Comparison of ENCODE assay signal across 17 cellular contexts in genomic region chr1:113046569-113046968, GRCh38. TPM values are rescaled to one million over a fixed set of nuclear protein-coding genes. Genes with fewer than 3 reads are reported as not detected.
A peak's percentile ranks its signal among the peaks of the same experiment; 100 is the strongest.
DNase-seq lines count a peak whose midpoint lies in the region; ATAC-seq and FAIRE-seq lines count a peak whose summit lies in the region.
"Had no signal": no experiment of that assay in that cellular context is flagged by ENCODE, and none has a peak within 500 bp of the region (broad histone marks: within the 10 kb centered on the region; RNA-seq: fewer than 3 reads in every experiment).

No MANE protein-coding gene starts in this region.

- H3K27ac ChIP-seq in small intestine (ENCODE audit: low read depth in 1 of 2, low read length in 1 of 2) = no peak overlapping the region
- H3K27ac ChIP-seq: brain microvascular endothelial cell had no signal

- no peaks in the 10 kb centered on the region for H3K36me3 Mint-ChIP-seq in activated CD4-positive, alpha-beta T cell treated with anti-CD3 and anti-CD28 coated beads, Interleukin-2, amount 10 ng/mL, durations not matched to agents 24 days and 14 days (ENCODE audit: low read depth)
- H3K36me3 Mint-ChIP-seq in activated T-helper 2 cell treated with anti-CD3 and anti-CD28 coated beads, Interferon-gamma antibody, Interleukin-2, Interleukin-4, amounts not matched to agents 10 μg/mL and 5 μg/mL and 100 μg/mL, durations not matched to agents 14 hours and 24 hours and 36 hours (ENCODE audit: low read depth) = no peaks in the 10 kb centered on the region

- 63 to 81% (median 65%) methylated on average over 4 of the region's 4 CpGs for WGBS in small intestine, 3 donors

- H3K9me3 ChIP-seq in small intestine (ENCODE audit: control insufficient read depth, low read depth) = no peaks in the 10 kb centered on the region
- H3K9me3 ChIP-seq: heart left ventricle had no signal

- no peaks in the 10 kb centered on the region for H3K36me3 ChIP-seq in small intestine (ENCODE audit: control insufficient read depth in 2 of 2, insufficient read depth in 2 of 2, low read length in 2 of 2)
- H3K36me3 ChIP-seq: brain microvascular endothelial cell, heart left ventricle had no signal

- no peaks in the 10 kb centered on the region for H3K27me3 ChIP-seq in small intestine (ENCODE audit: control insufficient read depth in 2 of 2, insufficient read depth in 2 of 2, low read length in 2 of 2)
- H3K27me3 ChIP-seq: brain microvascular endothelial cell, heart left ventricle had no signal

- no peaks in the 10 kb centered on the region for H3K27me3 Mint-ChIP-seq in activated CD4-positive, alpha-beta T cell treated with anti-CD3 and anti-CD28 coated beads, Interleukin-2, amount 10 ng/mL, durations not matched to agents 24 days and 14 days
- no peaks in the 10 kb centered on the region for H3K27me3 Mint-ChIP-seq in activated T-helper 2 cell treated with anti-CD3 and anti-CD28 coated beads, Interferon-gamma antibody, Interleukin-2, Interleukin-4, amounts not matched to agents 10 μg/mL and 5 μg/mL and 100 μg/mL, durations not matched to agents 14 hours and 24 hours and 36 hours (ENCODE audit: low read depth)

- peaks cover 6 to 8% of the 10 kb centered on the region in 2 donors for H3K4me1 ChIP-seq in small intestine (ENCODE audit: control insufficient read depth in 2 of 2, insufficient read depth in 1 of 2, low read depth in 1 of 2, low read length in 1 of 2)

- no peaks in the 10 kb centered on the region for H3K9me3 Mint-ChIP-seq in activated CD4-positive, alpha-beta T cell treated with anti-CD3 and anti-CD28 coated beads, Interleukin-2, amount 10 ng/mL, durations not matched to agents 24 days and 14 days
- no peaks in the 10 kb centered on the region for H3K9me3 Mint-ChIP-seq in activated T-helper 2 cell treated with anti-CD3 and anti-CD28 coated beads, Interferon-gamma antibody, Interleukin-2, Interleukin-4, amounts not matched to agents 10 μg/mL and 5 μg/mL and 100 μg/mL, durations not matched to agents 14 hours and 24 hours and 36 hours

- ATAC-seq in HG03521 (IDR thresholded peaks at IDR 0.05; ENCODE audit: unreplicated experiment) = no peak
- ATAC-seq in GM19455 (IDR thresholded peaks at IDR 0.05; ENCODE audit: unreplicated experiment) = no peak
- ATAC-seq: HCT116, heart left ventricle, left ventricle myocardium superior had no signal

- intact Hi-C loops in activated CD4-positive, alpha-beta T cell treated with anti-CD3 and anti-CD28 coated beads, Interleukin-2, amount 10 ng/mL, durations not matched to agents 24 days and 14 days (cut with micrococcal nuclease) = loop anchor here (10.0 kb wide), 1 partner anchor 242 kb away; no protein-coding TSS in a partner anchor
- intact Hi-C loops in activated T-helper 2 cell treated with anti-CD3 and anti-CD28 coated beads, Interferon-gamma antibody, Interleukin-2, Interleukin-4, amounts not matched to agents 10 μg/mL and 5 μg/mL and 100 μg/mL, durations not matched to agents 14 hours and 24 hours and 36 hours (cut with micrococcal nuclease) = no loop called here

- no peak overlapping the region for H3K27ac Mint-ChIP-seq in activated CD4-positive, alpha-beta T cell treated with anti-CD3 and anti-CD28 coated beads, Interleukin-2, amount 10 ng/mL, durations not matched to agents 24 days and 14 days
- peak overlapping the region; percentile 14 for H3K27ac Mint-ChIP-seq in activated T-helper 2 cell treated with anti-CD3 and anti-CD28 coated beads, Interferon-gamma antibody, Interleukin-2, Interleukin-4, amounts not matched to agents 10 μg/mL and 5 μg/mL and 100 μg/mL, durations not matched to agents 14 hours and 24 hours and 36 hours

- no peak overlapping the region for H3K4me3 ChIP-seq in small intestine (ENCODE audit: low read depth in 1 of 2, low read length in 2 of 2)
- H3K4me3 ChIP-seq: heart left ventricle had no signal

- H3K4me3 Mint-ChIP-seq in activated CD4-positive, alpha-beta T cell treated with anti-CD3 and anti-CD28 coated beads, Interleukin-2, amount 10 ng/mL, durations not matched to agents 24 days and 14 days = peak overlapping the region; percentile 41
- peak overlapping the region; percentile 33 for H3K4me3 Mint-ChIP-seq in activated T-helper 2 cell treated with anti-CD3 and anti-CD28 coated beads, Interferon-gamma antibody, Interleukin-2, Interleukin-4, amounts not matched to agents 10 μg/mL and 5 μg/mL and 100 μg/mL, durations not matched to agents 14 hours and 24 hours and 36 hours (ENCODE audit: low read depth)

- H3K4me1 Mint-ChIP-seq in activated CD4-positive, alpha-beta T cell treated with anti-CD3 and anti-CD28 coated beads, Interleukin-2, amount 10 ng/mL, durations not matched to agents 24 days and 14 days = peaks cover 42% of the 10 kb centered on the region
- H3K4me1 Mint-ChIP-seq in activated T-helper 2 cell treated with anti-CD3 and anti-CD28 coated beads, Interferon-gamma antibody, Interleukin-2, Interleukin-4, amounts not matched to agents 10 μg/mL and 5 μg/mL and 100 μg/mL, durations not matched to agents 14 hours and 24 hours and 36 hours (ENCODE audit: low read depth) = peaks cover 41% of the 10 kb centered on the region

- FAIRE-seq in small intestine (lab: Jason Lieb, UNC) = no peak

- peak; percentile 74 for DNase-seq in activated CD4-positive, alpha-beta T cell treated with anti-CD3 and anti-CD28 coated beads, Interleukin-2, amount 10 ng/mL, durations not matched to agents 24 days and 14 days
- DNase-seq in activated CD4-positive, alpha-beta T cell treated with anti-CD3 and anti-CD28 coated beads for 1 hour = no peak
- peak; percentile 53 to 96 for DNase-seq in NOMO-1 (lab: John Stamatoyannopoulos, UW; ENCODE audit: unreplicated experiment in 2 of 2)
- no peak for DNase-seq in activated T-helper 2 cell treated with anti-CD3 and anti-CD28 coated beads, Interferon-gamma antibody, Interleukin-2, Interleukin-4, amounts not matched to agents 10 μg/mL and 5 μg/mL and 100 μg/mL, durations not matched to agents 14 hours and 24 hours and 36 hours (ENCODE audit: low spot score)
- peak; percentile 44 for DNase-seq in small intestine
- DNase-seq in hippocampal formation (lab: John Stamatoyannopoulos, UW) = no peak
- DNase-seq: ACHN, brain microvascular endothelial cell, DMS79, heart left ventricle, IMR-90, left ventricle myocardium superior, NCI-H187 treated with DMSO at 0.1 percent for 48 hours, T-helper 9 cell had no signal

RNA-seq across cellular contexts. Expression of gene LRIG2, which starts 26.4 kb away (rescaled TPM):
- 11.8 and 12.7 TPM in 2 replicates for total RNA-seq in activated CD4-positive, alpha-beta T cell treated with anti-CD3 and anti-CD28 coated beads, Interleukin-2, amount 10 ng/mL, durations not matched to agents 24 days and 14 days
- total RNA-seq in activated T-helper 2 cell treated with anti-CD3 and anti-CD28 coated beads, Interferon-gamma antibody, Interleukin-2, Interleukin-4, amounts not matched to agents 10 μg/mL and 5 μg/mL and 100 μg/mL, durations not matched to agents 14 hours and 24 hours and 36 hours = 12.3 and 14.5 TPM in 2 replicates
- polyA plus RNA-seq in small intestine = 1 to 10 TPM; 2.4 to 4.8 (median 2.9) TPM

Comparison
In these comparisons a context has a peak if more than half of its experiments do, and no peak if none do; other contexts are left out.
1. DNase-seq: peak in activated CD4-positive, alpha-beta T cell treated with anti-CD3 and anti-CD28 coated beads, Interleukin-2, amount 10 ng/mL, durations not matched to agents 24 days and 14 days (single experiment), NOMO-1 (2 of 2) and small intestine (single experiment); none in activated CD4-positive, alpha-beta T cell treated with anti-CD3 and anti-CD28 coated beads for 1 hour (single experiment), activated T-helper 2 cell treated with anti-CD3 and anti-CD28 coated beads, Interferon-gamma antibody, Interleukin-2, Interleukin-4, amounts not matched to agents 10 μg/mL and 5 μg/mL and 100 μg/mL, durations not matched to agents 14 hours and 24 hours and 36 hours (single experiment) and hippocampal formation (0 of 2).